Comparison of ENCODE assay signal across 20 cellular contexts in the genomic region with DNA sequence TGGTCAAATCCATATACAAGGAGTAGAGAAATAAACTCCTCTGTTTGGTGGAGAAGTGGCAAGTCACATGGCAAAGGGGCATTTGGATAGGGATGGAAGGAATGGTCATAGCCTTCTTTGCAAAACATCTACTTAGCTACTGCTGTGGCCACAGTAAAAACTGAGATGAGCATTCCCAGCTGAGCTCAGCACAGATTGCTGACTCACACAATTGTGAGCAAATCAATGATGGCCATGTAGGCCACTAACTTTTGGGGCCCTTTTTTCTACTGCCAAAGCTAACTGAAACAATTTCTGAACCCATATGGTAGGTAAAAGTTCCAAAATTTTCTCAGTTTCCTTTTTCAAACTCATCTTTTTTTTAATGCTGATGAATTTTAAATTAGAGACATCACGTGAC.
"Had no signal": no experiment of that assay in that cellular context is flagged by ENCODE, and none has a peak within 500 bp of the region (broad histone marks: within the 10 kb centered on the region; RNA-seq: fewer than 3 reads in every experiment).

No MANE protein-coding gene starts in this region.

- H3K36me3 ChIP-seq: MG63, SJSA1 had no signal

- FAIRE-seq: RCC 7860 had no signal

- H3K9me3 ChIP-seq: MG63, SJSA1 had no signal

- H3K27me3 Mint-ChIP-seq: IgD-negative memory B cell had no signal

- H3K4me3 ChIP-seq: MG63, SJSA1, SK-N-MC had no signal

- H3K27me3 ChIP-seq: MG63, SJSA1 had no signal

- H3K27ac ChIP-seq: SJSA1, SK-N-MC had no signal

- H3K36me3 Mint-ChIP-seq: IgD-negative memory B cell had no signal

- H3K9me3 Mint-ChIP-seq: IgD-negative memory B cell had no signal

- DNase-seq: KBM-7, MG63, NCI-H1092, NCI-H1105 treated with DMSO at 0.1 percent for 48 hours, NCI-H1417 treated with DMSO at 0.1 percent for 48 hours, NCI-H146, NCI-H1694 treated with DMSO at 0.1 percent for 48 hours, NCI-H1930, NCI-H2081, NCI-H2107, NCI-H2227 treated with DMSO at 0.1 percent for 48 hours, NCI-H524, NCI-H526 treated with DMSO at 0.1 percent for 48 hours, NCI-H748 treated with DMSO at 0.1 percent for 48 hours, Right ventricle myocardium superior, SIG-M5 had no signal

- H3K4me1 ChIP-seq: SJSA1 had no signal

- H3K27ac Mint-ChIP-seq: IgD-negative memory B cell had no signal
